In the genomic region with DNA sequence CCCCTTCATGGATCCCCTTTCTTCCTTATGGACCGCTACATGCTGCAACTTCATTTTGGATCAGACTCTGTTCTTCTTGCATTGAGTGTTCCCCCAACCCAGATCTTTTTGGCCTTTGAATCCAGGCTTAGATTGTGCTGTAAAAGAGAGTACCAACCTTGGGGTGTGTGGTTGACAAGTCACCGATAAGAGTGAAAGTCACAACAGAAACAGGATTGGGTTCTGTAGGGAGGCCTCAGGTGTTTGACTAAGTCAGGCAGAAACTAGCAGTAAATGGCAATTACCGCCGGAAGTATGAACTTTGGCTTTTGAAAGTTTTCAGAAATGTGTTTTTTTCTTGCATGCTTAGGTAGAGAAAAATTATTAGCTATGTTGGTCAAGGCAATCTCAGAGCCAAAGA, we compare ENCODE assay signal across 31 cellular contexts.
"Had no signal": no experiment of that assay in that cellular context is flagged by ENCODE, and none has a peak within 500 bp of the region (broad histone marks: within the 10 kb centered on the region; RNA-seq: fewer than 3 reads in every experiment).

No MANE protein-coding gene starts in this region.

- H3K4me3 ChIP-seq: ascending aorta, breast epithelium, coronary artery, dorsolateral prefrontal cortex, esophagus muscularis mucosa, gastrocnemius medialis, heart right ventricle had no signal

- H3K27me3 Mint-ChIP-seq: activated CD4-positive, alpha-beta memory T cell treated with anti-CD3 and anti-CD28 coated beads for 36 hours; activated CD4-positive, alpha-beta T cell treated with anti-CD3 and anti-CD28 coated beads for 36 hours; activated CD4-positive, alpha-beta T cell treated with anti-CD3 and anti-CD28 coated beads, Interleukin-2, amount 10 ng/mL, durations not matched to agents 24 days and 14 days; activated CD8-positive, alpha-beta memory T cell treated with anti-CD3 and anti-CD28 coated beads, Interleukin-2, amount 10 ng/mL, durations not matched to agents 7 days and 5 days; activated naive CD8-positive, alpha-beta T cell treated with anti-CD3 and anti-CD28 coated beads, Interleukin-2, amount 10 ng/mL, durations not matched to agents 7 days and 5 days had no signal

- H3K4me1 ChIP-seq: ascending aorta, breast epithelium, esophagus muscularis mucosa, gastrocnemius medialis, heart right ventricle had no signal

- DNase-seq: activated CD4-positive, alpha-beta memory T cell treated with anti-CD3 and anti-CD28 coated beads for 36 hours; activated CD4-positive, alpha-beta T cell treated with anti-CD3 and anti-CD28 coated beads for 36 hours; activated CD4-positive, alpha-beta T cell treated with anti-CD3 and anti-CD28 coated beads, Interleukin-2, amount 10 ng/mL, durations not matched to agents 24 days and 14 days; activated CD4-positive, CD25-positive, alpha-beta regulatory T cell; activated CD4-positive, CD25-positive, alpha-beta regulatory T cell treated with anti-CD3 and anti-CD28 coated beads, Interleukin-2, amount 50 U/mL, for 72 hours; activated CD8-positive, alpha-beta memory T cell treated with anti-CD3 and anti-CD28 coated beads, Interleukin-2, amount 10 ng/mL, durations not matched to agents 7 days and 5 days; activated CD8-positive, alpha-beta memory T cell treated with anti-CD3 and anti-CD28 coated beads, Interleukin-2, amount 50 U/mL, for 4 hours; activated CD8-positive, alpha-beta T cell treated with anti-CD3 and anti-CD28 coated beads, Interleukin-2, amount 10 ng/mL, durations not matched to agents 7 days and 5 days; activated effector memory CD4-positive, alpha-beta T cell treated with anti-CD3 and anti-CD28 coated beads, Interleukin-2, amount 50 U/mL, for 16 hours; activated naive CD4-positive, alpha-beta T cell; activated naive CD4-positive, alpha-beta T cell treated with anti-CD3 and anti-CD28 coated beads, Interleukin-2, amount 10 ng/mL, durations not matched to agents 7 days and 5 days; activated naive CD8-positive, alpha-beta T cell treated with anti-CD3 and anti-CD28 coated beads, Interleukin-2, amount 10 ng/mL, durations not matched to agents 7 days and 5 days; activated T-cell treated with anti-CD3 and anti-CD28 coated beads, Interleukin-2, amount 50 U/mL, for 1 hour; activated T-cell treated with anti-CD3 and anti-CD28 coated beads, Interleukin-2, amount 50 U/mL, for 48 hours; dorsolateral prefrontal cortex; effector memory CD8-positive, alpha-beta T cell; erythroblast; foreskin keratinocyte; gastrocnemius medialis; heart right ventricle; T-helper 2 cell had no signal

- H3K4me1 Mint-ChIP-seq: activated CD4-positive, alpha-beta T cell treated with anti-CD3 and anti-CD28 coated beads for 36 hours had no signal

- H3K9me3 Mint-ChIP-seq: activated CD4-positive, alpha-beta T cell treated with anti-CD3 and anti-CD28 coated beads, Interleukin-2, amount 10 ng/mL, durations not matched to agents 24 days and 14 days; activated naive CD4-positive, alpha-beta T cell treated with anti-CD3 and anti-CD28 coated beads, Interleukin-2, amount 10 ng/mL, durations not matched to agents 7 days and 5 days; activated T-helper 1 cell treated with anti-CD3 and anti-CD28 coated beads, Interleukin-12 subunit alpha, Interleukin-12 subunit beta, Interleukin-2, Interleukin-4 antibody, amounts not matched to agents 30 ng/mL and 10 ng/mL and 1 ng/mL, durations not matched to agents 14 hours and 24 hours and 36 hours; activated T-helper 2 cell treated with anti-CD3 and anti-CD28 coated beads, Interferon-gamma antibody, Interleukin-2, Interleukin-4, amounts not matched to agents 10 μg/mL and 5 μg/mL and 100 μg/mL, durations not matched to agents 14 hours and 24 hours and 36 hours; central memory CD8-positive, alpha-beta T cell; effector memory CD8-positive, alpha-beta T cell had no signal

- H3K27ac ChIP-seq: ascending aorta, breast epithelium, coronary artery, dorsolateral prefrontal cortex, esophagus muscularis mucosa, foreskin keratinocyte, gastrocnemius medialis, heart right ventricle had no signal

- H3K4me3 Mint-ChIP-seq: activated CD4-positive, alpha-beta memory T cell treated with anti-CD3 and anti-CD28 coated beads for 36 hours; activated CD4-positive, alpha-beta T cell treated with anti-CD3 and anti-CD28 coated beads for 36 hours; activated CD4-positive, alpha-beta T cell treated with anti-CD3 and anti-CD28 coated beads, Interleukin-2, amount 10 ng/mL, durations not matched to agents 24 days and 14 days; activated CD8-positive, alpha-beta memory T cell treated with anti-CD3 and anti-CD28 coated beads, Interleukin-2, amount 10 ng/mL, durations not matched to agents 7 days and 5 days; activated CD8-positive, alpha-beta T cell treated with anti-CD3 and anti-CD28 coated beads, Interleukin-2, amount 10 ng/mL, durations not matched to agents 7 days and 5 days; activated naive CD4-positive, alpha-beta T cell treated with anti-CD3 and anti-CD28 coated beads, Interleukin-2, amount 10 ng/mL, durations not matched to agents 7 days and 5 days; activated naive CD8-positive, alpha-beta T cell treated with anti-CD3 and anti-CD28 coated beads, Interleukin-2, amount 10 ng/mL, durations not matched to agents 7 days and 5 days; activated T-helper 1 cell treated with anti-CD3 and anti-CD28 coated beads, Interleukin-12 subunit alpha, Interleukin-12 subunit beta, Interleukin-2, Interleukin-4 antibody, amounts not matched to agents 30 ng/mL and 10 ng/mL and 1 ng/mL, durations not matched to agents 14 hours and 24 hours and 36 hours; brain; central memory CD8-positive, alpha-beta T cell; dendritic cell treated with granulocyte-macrophage colony-stimulating factor and Interleukin-4, amounts not matched to agents 40 ng/mL and 50 ng/mL, for 4 days; effector memory CD8-positive, alpha-beta T cell had no signal

- H3K27ac Mint-ChIP-seq: activated CD4-positive, alpha-beta memory T cell treated with anti-CD3 and anti-CD28 coated beads for 36 hours; activated CD4-positive, alpha-beta T cell treated with anti-CD3 and anti-CD28 coated beads for 36 hours; activated CD4-positive, alpha-beta T cell treated with anti-CD3 and anti-CD28 coated beads, Interleukin-2, amount 10 ng/mL, durations not matched to agents 24 days and 14 days; activated CD8-positive, alpha-beta memory T cell treated with anti-CD3 and anti-CD28 coated beads, Interleukin-2, amount 10 ng/mL, durations not matched to agents 7 days and 5 days; activated CD8-positive, alpha-beta T cell treated with anti-CD3 and anti-CD28 coated beads, Interleukin-2, amount 10 ng/mL, durations not matched to agents 7 days and 5 days; activated naive CD4-positive, alpha-beta T cell treated with anti-CD3 and anti-CD28 coated beads, Interleukin-2, amount 10 ng/mL, durations not matched to agents 7 days and 5 days; activated naive CD4-positive, alpha-beta T cell treated with anti-CD3 and anti-CD28 coated beads, Interleukin-2, amount 50 U/mL, for 72 hours; activated naive CD8-positive, alpha-beta T cell treated with anti-CD3 and anti-CD28 coated beads, Interleukin-2, amount 10 ng/mL, durations not matched to agents 7 days and 5 days; activated T-helper 1 cell treated with anti-CD3 and anti-CD28 coated beads, Interleukin-12 subunit alpha, Interleukin-12 subunit beta, Interleukin-2, Interleukin-4 antibody, amounts not matched to agents 30 ng/mL and 10 ng/mL and 1 ng/mL, durations not matched to agents 14 hours and 24 hours and 36 hours; activated T-helper 2 cell treated with anti-CD3 and anti-CD28 coated beads, Interferon-gamma antibody, Interleukin-2, Interleukin-4, amounts not matched to agents 10 μg/mL and 5 μg/mL and 100 μg/mL, durations not matched to agents 14 hours and 24 hours and 36 hours; brain; dendritic cell treated with granulocyte-macrophage colony-stimulating factor and Interleukin-4, amounts not matched to agents 40 ng/mL and 50 ng/mL, for 4 days; effector memory CD8-positive, alpha-beta T cell had no signal

- ATAC-seq: activated CD4-positive, alpha-beta T cell treated with anti-CD3 and anti-CD28 coated beads for 36 hours; activated CD8-positive, alpha-beta memory T cell treated with anti-CD3 and anti-CD28 coated beads, Interleukin-2, amount 10 ng/mL, durations not matched to agents 7 days and 5 days; activated CD8-positive, alpha-beta T cell treated with anti-CD3 and anti-CD28 coated beads, Interleukin-2, amount 10 ng/mL, durations not matched to agents 7 days and 5 days; activated naive CD4-positive, alpha-beta T cell treated with anti-CD3 and anti-CD28 coated beads, Interleukin-2, amount 50 U/mL, for 72 hours; effector memory CD8-positive, alpha-beta T cell; foreskin keratinocyte; gastrocnemius medialis; heart right ventricle had no signal

- H3K9me3 ChIP-seq: ascending aorta, esophagus muscularis mucosa, gastrocnemius medialis had no signal

- H3K27me3 ChIP-seq: ascending aorta, breast epithelium, esophagus muscularis mucosa, foreskin keratinocyte, gastrocnemius medialis, heart right ventricle had no signal

- H3K36me3 ChIP-seq: ascending aorta, breast epithelium, esophagus muscularis mucosa, gastrocnemius medialis, heart right ventricle had no signal
